19 cellular contexts compared by ENCODE assay signal in genomic region chr2:198044777-198045176, GRCh38.
"Had no signal": no experiment of that assay in that cellular context is flagged by ENCODE, and none has a peak within 500 bp of the region (broad histone marks: within the 10 kb centered on the region; RNA-seq: fewer than 3 reads in every experiment).

No MANE protein-coding gene starts in this region.

- ATAC-seq: gastrocnemius medialis, left lung, right lobe of liver, T-helper 17 cell had no signal

- H3K27ac Mint-ChIP-seq: activated B cell treated with CpG ODN at 0.5 μM for 24 hours; activated CD4-positive, alpha-beta memory T cell treated with anti-CD3 and anti-CD28 coated beads for 36 hours; memory B cell; progenitor cell of endocrine pancreas; T-helper 17 cell had no signal

- H3K36me3 ChIP-seq: breast epithelium, esophagus muscularis mucosa, gastrocnemius medialis, left lung, right lobe of liver, upper lobe of left lung had no signal

- H3K4me1 ChIP-seq: breast epithelium, left lung, right lobe of liver, upper lobe of left lung had no signal

- H3K9me3 ChIP-seq: breast epithelium, esophagus muscularis mucosa, gastrocnemius medialis, left lung, right lobe of liver, upper lobe of left lung had no signal

- H3K27me3 Mint-ChIP-seq: activated CD4-positive, alpha-beta memory T cell treated with anti-CD3 and anti-CD28 coated beads for 36 hours; memory B cell; progenitor cell of endocrine pancreas; T-helper 17 cell had no signal

- H3K36me3 Mint-ChIP-seq: memory B cell had no signal

- H3K27me3 ChIP-seq: breast epithelium, esophagus muscularis mucosa, gastrocnemius medialis, left lung, right lobe of liver, upper lobe of left lung had no signal

- H3K27ac ChIP-seq: breast epithelium, esophagus muscularis mucosa, gastrocnemius medialis, left lung, right lobe of liver, upper lobe of left lung had no signal

- H3K4me3 Mint-ChIP-seq: activated B cell treated with CpG ODN at 0.5 μM for 24 hours; activated CD4-positive, alpha-beta memory T cell treated with anti-CD3 and anti-CD28 coated beads for 36 hours; memory B cell; nephron; T-helper 17 cell had no signal

- H3K4me1 Mint-ChIP-seq: activated B cell treated with CpG ODN at 0.5 μM for 24 hours, memory B cell had no signal

- H3K9me3 Mint-ChIP-seq: activated CD4-positive, alpha-beta memory T cell treated with anti-CD3 and anti-CD28 coated beads for 36 hours; nephron had no signal

- DNase-seq: activated B cell treated with CpG ODN at 0.5 μM for 24 hours; activated CD4-positive, alpha-beta memory T cell treated with anti-CD3 and anti-CD28 coated beads for 36 hours; activated naive CD4-positive, alpha-beta T cell treated with anti-CD3 and anti-CD28 coated beads, Interleukin-2, amount 50 U/mL, for 16 hours; aorta; gastrocnemius medialis; islet precursor cell; left lung; occipital lobe; right lobe of liver; SHP77; stimulated activated CD4-positive, alpha-beta T cell treated with anti-CD3 and anti-CD28 coated beads, Interleukin-2, amount 100 ng/mL, for 24 hours; stimulated activated naive CD4-positive, alpha-beta T cell; T-helper 17 cell; upper lobe of left lung had no signal

- H3K4me3 ChIP-seq: breast epithelium, esophagus muscularis mucosa, gastrocnemius medialis, left lung, right lobe of liver, upper lobe of left lung had no signal
